ENCODE assay signal across 26 cellular contexts in the genomic region with DNA sequence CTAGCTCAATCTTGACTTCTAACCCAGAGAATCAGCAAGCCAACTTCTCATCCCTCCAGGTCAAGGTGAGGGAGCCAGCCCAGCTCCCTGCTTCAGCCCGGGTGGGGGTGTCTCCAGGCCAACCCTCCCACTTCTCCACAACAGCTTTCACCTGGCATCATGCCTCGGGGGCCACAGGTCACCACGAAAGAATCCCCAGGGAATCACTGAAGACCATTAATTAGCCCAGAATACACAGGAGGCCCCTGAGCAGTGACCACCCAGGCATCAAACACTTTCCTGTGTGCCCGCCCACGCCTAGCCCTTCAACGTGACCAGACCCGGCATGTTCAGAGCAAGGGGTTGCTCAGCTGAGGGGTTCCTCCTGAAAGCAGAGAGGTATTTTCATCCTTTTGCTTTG.
"Had no signal": no experiment of that assay in that cellular context is flagged by ENCODE, and none has a peak within 500 bp of the region (broad histone marks: within the 10 kb centered on the region; RNA-seq: fewer than 3 reads in every experiment).

No MANE protein-coding gene starts in this region.

- H3K27me3 ChIP-seq: gastroesophageal sphincter, hepatocyte, tibial nerve had no signal

- FAIRE-seq: TTC549, urothelium cell line had no signal

- DNase-seq: activated CD4-positive, alpha-beta T cell treated with anti-CD3 and anti-CD28 coated beads for 48 hours; activated CD4-positive, alpha-beta T cell treated with anti-CD3 and anti-CD28 coated beads, Interleukin-2, amount 50 U/mL, for 48 hours; activated CD8-positive, alpha-beta memory T cell treated with anti-CD3 and anti-CD28 coated beads, Interleukin-2, amount 50 U/mL, for 48 hours; activated T-cell treated with anti-CD3 and anti-CD28 coated beads, Interleukin-2, amount 50 U/mL, for 4 hours; adrenal gland; aorta; dorsolateral prefrontal cortex; effector memory CD4-positive, alpha-beta T cell; islet precursor cell; mammary epithelial cell; naive B cell; posterior cingulate gyrus; spleen; stimulated activated naive CD4-positive, alpha-beta T cell treated with Interleukin-2 at 50 U/mL for 16 hours; T-helper 9 cell had no signal

- H3K79me2 ChIP-seq: hepatocyte had no signal

- H3K4me3 Mint-ChIP-seq: activated T-cell treated with anti-CD3 and anti-CD28 coated beads, Interleukin-2, amount 50 U/mL, for 4 hours; brain had no signal

- H3K9me3 ChIP-seq: adrenal gland, gastroesophageal sphincter, spleen, tibial nerve had no signal

- H3K27ac ChIP-seq: adrenal gland, coronary artery, dorsolateral prefrontal cortex, gastroesophageal sphincter, hepatocyte, spleen, tibial nerve, VCaP had no signal

- ATAC-seq: activated CD4-positive, CD25-positive, alpha-beta regulatory T cell treated with anti-CD3 and anti-CD28 coated beads, Interleukin-2, amount 50 U/mL, for 24 hours; activated naive CD4-positive, alpha-beta T cell treated with anti-CD3 and anti-CD28 coated beads, Interleukin-2, amount 50 U/mL, for 72 hours; activated T-cell treated with anti-CD3 and anti-CD28 coated beads, Interleukin-2, amount 50 U/mL, for 4 hours; gastroesophageal sphincter had no signal

- H2AFZ ChIP-seq: hepatocyte had no signal

- H3K36me3 ChIP-seq: adrenal gland, gastroesophageal sphincter, spleen, tibial nerve had no signal

- H3K27ac Mint-ChIP-seq: activated T-helper 2 cell treated with anti-CD3 and anti-CD28 coated beads, Interferon-gamma antibody, Interleukin-2, Interleukin-4, amounts not matched to agents 10 μg/mL and 5 μg/mL and 100 μg/mL, durations not matched to agents 14 hours and 24 hours and 36 hours; naive B cell had no signal

- H3K36me3 Mint-ChIP-seq: brain, naive B cell had no signal

- H3K4me2 ChIP-seq: hepatocyte had no signal

- H3K4me3 ChIP-seq: adrenal gland, coronary artery, dorsolateral prefrontal cortex, gastroesophageal sphincter, hepatocyte, spleen, tibial nerve had no signal

- H3K4me1 ChIP-seq: adrenal gland, gastroesophageal sphincter, tibial nerve had no signal

- H3K9me3 Mint-ChIP-seq: activated T-cell treated with anti-CD3 and anti-CD28 coated beads, Interleukin-2, amount 50 U/mL, for 4 hours; activated T-helper 2 cell treated with anti-CD3 and anti-CD28 coated beads, Interferon-gamma antibody, Interleukin-2, Interleukin-4, amounts not matched to agents 10 μg/mL and 5 μg/mL and 100 μg/mL, durations not matched to agents 14 hours and 24 hours and 36 hours had no signal
